Comparison of ENCODE assay signal across 1 cellular context in the genomic region with DNA sequence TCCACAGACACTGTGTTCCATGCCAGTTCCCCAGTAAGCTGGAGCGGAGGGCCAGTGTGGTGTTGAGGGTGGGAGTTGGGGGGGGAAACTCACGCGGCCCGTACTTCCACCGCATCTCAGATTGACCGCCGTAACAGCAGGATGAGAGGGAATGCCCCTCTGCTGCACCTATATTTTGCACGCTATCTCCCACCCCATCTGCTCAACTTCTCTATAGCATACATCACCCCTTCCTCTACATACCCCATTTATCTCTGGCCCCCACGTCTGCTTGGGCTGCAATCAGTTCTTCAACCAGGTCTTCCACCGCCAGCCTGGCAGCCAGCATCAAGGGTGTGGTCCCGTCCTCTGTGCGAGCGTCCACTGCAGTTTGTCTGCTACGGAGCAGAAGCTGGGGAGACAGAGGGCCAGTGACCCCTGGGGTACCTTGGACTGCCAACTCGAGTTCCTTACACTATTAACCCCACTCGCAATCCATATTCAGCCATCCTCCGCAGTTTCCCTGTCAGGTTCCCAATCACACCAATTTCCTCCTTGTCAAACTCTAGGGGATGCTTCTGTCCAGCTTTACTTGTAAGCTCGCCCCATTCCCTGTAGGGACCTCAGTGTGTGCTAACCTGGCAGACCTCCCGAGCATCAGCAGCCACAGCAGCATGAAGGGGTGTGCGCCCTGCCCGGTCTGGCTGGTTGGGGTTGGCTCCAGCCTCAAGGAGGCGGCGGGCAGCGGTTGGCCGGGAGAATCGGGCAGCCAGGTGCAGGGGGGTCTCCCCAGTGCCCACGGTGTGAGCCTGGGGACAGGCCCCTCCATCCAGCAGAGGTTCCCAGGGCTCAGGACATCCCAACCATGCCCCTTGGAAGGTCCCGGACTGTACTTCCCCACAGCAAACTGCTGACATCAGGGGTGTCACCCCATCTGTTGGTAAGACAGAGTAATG.
TF ChIP-seq lines count a peak whose summit lies in the region.

No MANE protein-coding gene starts in this region.

TF ChIP-seq in HepG2, 621 proteins besides CTCF, POLR2A, EP300 and RAD21 (continued from another document and continues in another):
- TF ChIP-seq MBD4 (IDR thresholded peaks at IDR 0.05; ENCODE audit: borderline replicate concordance, low read length): no peak
- TF ChIP-seq TAF1 (CRISPR knock-in tag; IDR thresholded peaks at IDR 0.05): no peak
- no peak for TF ChIP-seq ZNF263 (CRISPR knock-in tag; IDR thresholded peaks at IDR 0.05)
- TF ChIP-seq RAD51 (IDR thresholded peaks at IDR 0.05; ENCODE audit: borderline replicate concordance): no peak
- TF ChIP-seq ZBTB7A (CRISPR knock-in tag; IDR thresholded peaks at IDR 0.05): no peak
- TF ChIP-seq SKI (IDR thresholded peaks at IDR 0.05; ENCODE audit: partially characterized antibody): peak; percentile 3
- TF ChIP-seq ZNF567 (CRISPR knock-in tag; IDR thresholded peaks at IDR 0.05; ENCODE audit: borderline replicate concordance): 0 out of 2 replicates have a peak, but pooled peaks have one; percentile 35
- TF ChIP-seq DNMT3B (CRISPR knock-in tag; conservative IDR thresholded peaks at IDR 0.05): no peak
- TF ChIP-seq, protein P1, sequence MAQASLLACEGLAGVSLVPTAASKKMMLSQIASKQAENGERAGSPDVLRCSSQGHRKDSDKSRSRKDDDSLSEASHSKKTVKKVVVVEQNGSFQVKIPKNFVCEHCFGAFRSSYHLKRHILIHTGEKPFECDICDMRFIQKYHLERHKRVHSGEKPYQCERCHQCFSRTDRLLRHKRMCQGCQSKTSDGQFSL (CRISPR knock-in tag; IDR thresholded peaks at IDR 0.05): peak; percentile 86
- TF ChIP-seq IKZF1 (IDR thresholded peaks at IDR 0.05): no peak
- TF ChIP-seq ZBTB38 (CRISPR knock-in tag; IDR thresholded peaks at IDR 0.05): peak; percentile 97
- TF ChIP-seq PHF20 (CRISPR knock-in tag; IDR thresholded peaks at IDR 0.05): no peak
- TF ChIP-seq HMG20B (CRISPR knock-in tag; conservative IDR thresholded peaks at IDR 0.05): no peak
- TF ChIP-seq ZFP37 (CRISPR knock-in tag; IDR thresholded peaks at IDR 0.05; ENCODE audit: borderline replicate concordance): no peak
- no peak for TF ChIP-seq NCOA2 (CRISPR knock-in tag; IDR thresholded peaks at IDR 0.05)
- no peak for TF ChIP-seq U2AF2 (IDR thresholded peaks at IDR 0.05; ENCODE audit: low read depth, low read length)
- TF ChIP-seq, protein P2, sequence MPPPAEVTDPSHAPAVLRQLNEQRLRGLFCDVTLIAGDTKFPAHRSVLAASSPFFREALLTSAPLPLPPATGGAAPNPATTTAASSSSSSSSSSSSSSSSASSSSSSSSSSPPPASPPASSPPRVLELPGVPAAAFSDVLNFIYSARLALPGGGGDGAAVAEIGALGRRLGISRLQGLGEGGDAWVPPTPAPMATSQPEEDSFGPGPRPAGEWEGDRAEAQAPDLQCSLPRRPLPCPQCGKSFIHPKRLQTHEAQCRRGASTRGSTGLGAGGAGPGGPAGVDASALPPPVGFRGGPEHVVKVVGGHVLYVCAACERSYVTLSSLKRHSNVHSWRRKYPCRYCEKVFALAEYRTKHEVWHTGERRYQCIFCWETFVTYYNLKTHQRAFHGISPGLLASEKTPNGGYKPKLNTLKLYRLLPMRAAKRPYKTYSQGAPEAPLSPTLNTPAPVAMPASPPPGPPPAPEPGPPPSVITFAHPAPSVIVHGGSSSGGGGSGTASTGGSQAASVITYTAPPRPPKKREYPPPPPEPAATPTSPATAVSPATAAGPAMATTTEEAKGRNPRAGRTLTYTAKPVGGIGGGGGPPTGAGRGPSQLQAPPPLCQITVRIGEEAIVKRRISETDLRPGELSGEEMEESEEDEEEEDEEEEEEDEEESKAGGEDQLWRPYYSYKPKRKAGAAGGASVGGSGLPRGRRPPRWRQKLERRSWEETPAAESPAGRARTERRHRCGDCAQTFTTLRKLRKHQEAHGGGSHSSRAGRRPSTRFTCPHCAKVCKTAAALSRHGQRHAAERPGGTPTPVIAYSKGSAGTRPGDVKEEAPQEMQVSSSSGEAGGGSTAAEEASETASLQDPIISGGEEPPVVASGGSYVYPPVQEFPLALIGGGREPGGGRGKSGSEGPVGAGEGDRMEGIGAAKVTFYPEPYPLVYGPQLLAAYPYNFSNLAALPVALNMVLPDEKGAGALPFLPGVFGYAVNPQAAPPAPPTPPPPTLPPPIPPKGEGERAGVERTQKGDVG (CRISPR knock-in tag; IDR thresholded peaks at IDR 0.05; ENCODE audit: borderline replicate concordance): peak; percentile 32; the same call in 1 of the 2 replicates
- TF ChIP-seq, protein P3, sequence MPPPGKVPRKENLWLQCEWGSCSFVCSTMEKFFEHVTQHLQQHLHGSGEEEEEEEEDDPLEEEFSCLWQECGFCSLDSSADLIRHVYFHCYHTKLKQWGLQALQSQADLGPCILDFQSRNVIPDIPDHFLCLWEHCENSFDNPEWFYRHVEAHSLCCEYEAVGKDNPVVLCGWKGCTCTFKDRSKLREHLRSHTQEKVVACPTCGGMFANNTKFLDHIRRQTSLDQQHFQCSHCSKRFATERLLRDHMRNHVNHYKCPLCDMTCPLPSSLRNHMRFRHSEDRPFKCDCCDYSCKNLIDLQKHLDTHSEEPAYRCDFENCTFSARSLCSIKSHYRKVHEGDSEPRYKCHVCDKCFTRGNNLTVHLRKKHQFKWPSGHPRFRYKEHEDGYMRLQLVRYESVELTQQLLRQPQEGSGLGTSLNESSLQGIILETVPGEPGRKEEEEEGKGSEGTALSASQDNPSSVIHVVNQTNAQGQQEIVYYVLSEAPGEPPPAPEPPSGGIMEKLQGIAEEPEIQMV (CRISPR knock-in tag; IDR thresholded peaks at IDR 0.05; ENCODE audit: low read depth): no peak
- TF ChIP-seq ZNF660 (CRISPR knock-in tag; IDR thresholded peaks at IDR 0.05; ENCODE audit: borderline replicate concordance, low read depth): peak; percentile 83; the same call in 1 of the 2 replicates
- TF ChIP-seq MED13 (CRISPR knock-in tag; IDR thresholded peaks at IDR 0.05): 0 out of 2 replicates have a peak, but pooled peaks have one; percentile 12
- TF ChIP-seq ZFP1 (CRISPR knock-in tag; IDR thresholded peaks at IDR 0.05): no peak
- TF ChIP-seq ZNF841 (CRISPR knock-in tag; IDR thresholded peaks at IDR 0.05; ENCODE audit: borderline replicate concordance): no peak
- 0 out of 2 replicates have a peak, but pooled peaks have one; percentile 3 for TF ChIP-seq ZNF746 (CRISPR knock-in tag; IDR thresholded peaks at IDR 0.05)
- TF ChIP-seq REXO4 (CRISPR knock-in tag; IDR thresholded peaks at IDR 0.05; ENCODE audit: borderline replicate concordance): no peak
- TF ChIP-seq RNF2 (conservative IDR thresholded peaks at IDR 0.05; ENCODE audit: low read depth): no peak
- no peak for TF ChIP-seq ZNF30 (CRISPR knock-in tag; IDR thresholded peaks at IDR 0.05)
- no peak for TF ChIP-seq TRIM24 (CRISPR knock-in tag; IDR thresholded peaks at IDR 0.05)
- no peak for TF ChIP-seq ZNF766 (CRISPR knock-in tag; IDR thresholded peaks at IDR 0.05; ENCODE audit: borderline replicate concordance)
- TF ChIP-seq, protein P4, sequence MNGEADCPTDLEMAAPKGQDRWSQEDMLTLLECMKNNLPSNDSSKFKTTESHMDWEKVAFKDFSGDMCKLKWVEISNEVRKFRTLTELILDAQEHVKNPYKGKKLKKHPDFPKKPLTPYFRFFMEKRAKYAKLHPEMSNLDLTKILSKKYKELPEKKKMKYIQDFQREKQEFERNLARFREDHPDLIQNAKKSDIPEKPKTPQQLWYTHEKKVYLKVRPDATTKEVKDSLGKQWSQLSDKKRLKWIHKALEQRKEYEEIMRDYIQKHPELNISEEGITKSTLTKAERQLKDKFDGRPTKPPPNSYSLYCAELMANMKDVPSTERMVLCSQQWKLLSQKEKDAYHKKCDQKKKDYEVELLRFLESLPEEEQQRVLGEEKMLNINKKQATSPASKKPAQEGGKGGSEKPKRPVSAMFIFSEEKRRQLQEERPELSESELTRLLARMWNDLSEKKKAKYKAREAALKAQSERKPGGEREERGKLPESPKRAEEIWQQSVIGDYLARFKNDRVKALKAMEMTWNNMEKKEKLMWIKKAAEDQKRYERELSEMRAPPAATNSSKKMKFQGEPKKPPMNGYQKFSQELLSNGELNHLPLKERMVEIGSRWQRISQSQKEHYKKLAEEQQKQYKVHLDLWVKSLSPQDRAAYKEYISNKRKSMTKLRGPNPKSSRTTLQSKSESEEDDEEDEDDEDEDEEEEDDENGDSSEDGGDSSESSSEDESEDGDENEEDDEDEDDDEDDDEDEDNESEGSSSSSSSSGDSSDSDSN (CRISPR knock-in tag; IDR thresholded peaks at IDR 0.05): no peak
- no peak for TF ChIP-seq ZNF496 (CRISPR knock-in tag; IDR thresholded peaks at IDR 0.05; ENCODE audit: insufficient replicate concordance)
- TF ChIP-seq ZNF44 (CRISPR knock-in tag; IDR thresholded peaks at IDR 0.05): no peak
- no peak for TF ChIP-seq CBX2 (IDR thresholded peaks at IDR 0.05; ENCODE audit: low read depth, low read length)
- TF ChIP-seq CBX2 (CRISPR knock-in tag; IDR thresholded peaks at IDR 0.05; ENCODE audit: low read depth): no peak
- no peak for TF ChIP-seq CEBPG (CRISPR knock-in tag; IDR thresholded peaks at IDR 0.05)
- no peak for TF ChIP-seq TCF12 (IDR thresholded peaks at IDR 0.05)
- no peak for TF ChIP-seq TCF12 (CRISPR knock-in tag; IDR thresholded peaks at IDR 0.05)
- TF ChIP-seq ZBTB33 (CRISPR knock-in tag; IDR thresholded peaks at IDR 0.05): no peak; the same call in 1 of the 2 replicates
- TF ChIP-seq FOSL1 (CRISPR knock-in tag; IDR thresholded peaks at IDR 0.05; ENCODE audit: borderline replicate concordance): no peak
- no peak for TF ChIP-seq KMT2A (CRISPR knock-in tag; IDR thresholded peaks at IDR 0.05)
- no peak for TF ChIP-seq ZNF7 (CRISPR knock-in tag; IDR thresholded peaks at IDR 0.05)
- TF ChIP-seq ZNF670 (CRISPR knock-in tag; IDR thresholded peaks at IDR 0.05; ENCODE audit: borderline replicate concordance): no peak
- TF ChIP-seq ADNP (CRISPR knock-in tag; IDR thresholded peaks at IDR 0.05): no peak
- no peak for TF ChIP-seq MTA1 (CRISPR knock-in tag; IDR thresholded peaks at IDR 0.05; ENCODE audit: borderline replicate concordance)
- TF ChIP-seq ZFP41 (CRISPR knock-in tag; IDR thresholded peaks at IDR 0.05; ENCODE audit: borderline replicate concordance): no peak
- no peak for TF ChIP-seq ZNF724P (CRISPR knock-in tag; IDR thresholded peaks at IDR 0.05; ENCODE audit: borderline replicate concordance)
- no peak for TF ChIP-seq ZNF747 (CRISPR knock-in tag; IDR thresholded peaks at IDR 0.05; ENCODE audit: borderline replicate concordance)
- no peak for TF ChIP-seq NCOA1 (CRISPR knock-in tag; IDR thresholded peaks at IDR 0.05)
- TF ChIP-seq, protein P5, sequence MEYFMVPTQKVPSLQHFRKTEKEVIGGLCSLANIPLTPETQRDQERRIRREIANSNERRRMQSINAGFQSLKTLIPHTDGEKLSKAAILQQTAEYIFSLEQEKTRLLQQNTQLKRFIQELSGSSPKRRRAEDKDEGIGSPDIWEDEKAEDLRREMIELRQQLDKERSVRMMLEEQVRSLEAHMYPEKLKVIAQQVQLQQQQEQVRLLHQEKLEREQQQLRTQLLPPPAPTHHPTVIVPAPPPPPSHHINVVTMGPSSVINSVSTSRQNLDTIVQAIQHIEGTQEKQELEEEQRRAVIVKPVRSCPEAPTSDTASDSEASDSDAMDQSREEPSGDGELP (IDR thresholded peaks at IDR 0.05; ENCODE audit: borderline replicate concordance, low read depth): no peak
- TF ChIP-seq PAWR (CRISPR knock-in tag; IDR thresholded peaks at IDR 0.05; ENCODE audit: borderline replicate concordance): no peak
- TF ChIP-seq BHLHE40 (IDR thresholded peaks at IDR 0.05; ENCODE audit: low read length): no peak
- no peak for TF ChIP-seq KLF12 (CRISPR knock-in tag; IDR thresholded peaks at IDR 0.05; ENCODE audit: borderline replicate concordance)
- no peak for TF ChIP-seq NBN (conservative IDR thresholded peaks at IDR 0.05)
- TF ChIP-seq ZNF33A (CRISPR knock-in tag; IDR thresholded peaks at IDR 0.05; ENCODE audit: borderline replicate concordance): no peak
- no peak for TF ChIP-seq SNAPC2 (CRISPR knock-in tag; IDR thresholded peaks at IDR 0.05)
- TF ChIP-seq ZNF205 (CRISPR knock-in tag; IDR thresholded peaks at IDR 0.05): no peak
- TF ChIP-seq, protein P6, sequence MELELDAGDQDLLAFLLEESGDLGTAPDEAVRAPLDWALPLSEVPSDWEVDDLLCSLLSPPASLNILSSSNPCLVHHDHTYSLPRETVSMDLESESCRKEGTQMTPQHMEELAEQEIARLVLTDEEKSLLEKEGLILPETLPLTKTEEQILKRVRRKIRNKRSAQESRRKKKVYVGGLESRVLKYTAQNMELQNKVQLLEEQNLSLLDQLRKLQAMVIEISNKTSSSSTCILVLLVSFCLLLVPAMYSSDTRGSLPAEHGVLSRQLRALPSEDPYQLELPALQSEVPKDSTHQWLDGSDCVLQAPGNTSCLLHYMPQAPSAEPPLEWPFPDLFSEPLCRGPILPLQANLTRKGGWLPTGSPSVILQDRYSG (CRISPR knock-in tag; IDR thresholded peaks at IDR 0.05): no peak
- TF ChIP-seq, protein P7, sequence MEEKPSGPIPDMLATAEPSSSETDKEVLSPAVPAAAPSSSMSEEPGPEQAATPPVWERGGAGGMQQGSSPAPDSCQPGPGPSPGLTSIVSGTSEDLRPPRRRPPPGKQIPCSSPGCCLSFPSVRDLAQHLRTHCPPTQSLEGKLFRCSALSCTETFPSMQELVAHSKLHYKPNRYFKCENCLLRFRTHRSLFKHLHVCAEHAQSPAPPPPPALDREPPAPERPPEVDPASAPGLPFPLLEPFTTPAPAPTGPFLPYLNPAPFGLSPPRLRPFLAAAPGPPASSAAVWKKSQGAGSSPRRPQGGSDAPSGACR (CRISPR knock-in tag; IDR thresholded peaks at IDR 0.05): no peak
- TF ChIP-seq SATB2 (CRISPR knock-in tag; IDR thresholded peaks at IDR 0.05): no peak
- TF ChIP-seq ZNF777 (CRISPR knock-in tag; IDR thresholded peaks at IDR 0.05): no peak
- no peak for TF ChIP-seq TOPORS (CRISPR knock-in tag; IDR thresholded peaks at IDR 0.05)
- TF ChIP-seq HOXD1 (CRISPR knock-in tag; IDR thresholded peaks at IDR 0.05): no peak
- no peak for TF ChIP-seq YY1 (IDR thresholded peaks at IDR 0.05; ENCODE audit: insufficient read depth, insufficient replicate concordance, low read depth, low read length)
- no peak for TF ChIP-seq RXRA (CRISPR knock-in tag; IDR thresholded peaks at IDR 0.05)
- no peak for TF ChIP-seq LCORL (IDR thresholded peaks at IDR 0.05)
- TF ChIP-seq LCORL (CRISPR knock-in tag; IDR thresholded peaks at IDR 0.05): no peak
- no peak for TF ChIP-seq ZNF101 (CRISPR knock-in tag; IDR thresholded peaks at IDR 0.05; ENCODE audit: borderline replicate concordance, low read depth)
